ENCODE assay signal across 18 cellular contexts in genomic region chr3:73718326-73719110, GRCh38.
DNase-seq lines count a peak whose midpoint lies in the region; TF ChIP-seq lines count a peak whose summit lies in the region.
"Had no signal": no experiment of that assay in that cellular context is flagged by ENCODE, and none has a peak within 500 bp of the region (broad histone marks: within the 10 kb centered on the region; RNA-seq: fewer than 3 reads in every experiment).

No MANE protein-coding gene starts in this region.

- H3K27ac ChIP-seq in colonic mucosa (peak overlapping the region; percentile 51), muscle layer of colon (ENCODE audit: low read depth, low read length) (peak overlapping the region; percentile 71), smooth muscle cell (ENCODE audit: low read depth) (peak overlapping the region; percentile 86)
- H3K27ac ChIP-seq: cardiac muscle cell, thyroid gland had no signal

- H3K4me1 ChIP-seq in colonic mucosa (no peaks in the 10 kb centered on the region), muscle layer of colon (ENCODE audit: insufficient read depth, low read length) (peaks cover 25% of the 10 kb centered on the region), smooth muscle cell (ENCODE audit: low read depth) (peaks cover 17% of the 10 kb centered on the region)
- H3K4me1 ChIP-seq: thyroid gland had no signal

- H3K4me1 Mint-ChIP-seq in HFFc6 (ENCODE audit: low read depth): peaks cover 34% of the 10 kb centered on the region
- H3K4me1 Mint-ChIP-seq: T-helper 17 cell had no signal

- 0 out of 2 replicates have a peak overlapping the region, but pooled peaks have one; percentile 12 for H3K4me3 Mint-ChIP-seq in HFFc6
- H3K4me3 Mint-ChIP-seq: T-helper 17 cell had no signal

- H4K20me1 ChIP-seq in smooth muscle cell (ENCODE audit: low read depth): no peaks in the 10 kb centered on the region

- H3K36me3 ChIP-seq in colonic mucosa (no peaks in the 10 kb centered on the region), muscle layer of colon (ENCODE audit: insufficient read depth, low read length) (no peaks in the 10 kb centered on the region), smooth muscle cell (ENCODE audit: low read depth) (no peaks in the 10 kb centered on the region)
- H3K36me3 ChIP-seq: cardiac muscle cell, thyroid gland had no signal

- H3F3A ChIP-seq in smooth muscle cell (ENCODE audit: low read depth): peaks cover 5% of the 10 kb centered on the region

- TF ChIP-seq CTCF in HFFc6 (IDR thresholded peaks at IDR 0.05): no peak
- no peak for TF ChIP-seq CTCF in colonic mucosa (IDR thresholded peaks at IDR 0.05)
- no peak for TF ChIP-seq CTCF in smooth muscle cell (IDR thresholded peaks at IDR 0.05; ENCODE audit: borderline replicate concordance, insufficient read depth, poor library complexity, severe bottlenecking)

- H3K9ac ChIP-seq in colonic mucosa (ENCODE audit: low read depth in 2 of 2, low read length in 2 of 2) (no peak overlapping the region), muscle layer of colon (ENCODE audit: low read length) (no peak overlapping the region), smooth muscle cell (ENCODE audit: low read depth) (peak overlapping the region; percentile 2)

- no peaks in the 10 kb centered on the region for H3K36me3 Mint-ChIP-seq in HFFc6 (ENCODE audit: low read depth)

- WGBS in smooth muscle cell (ENCODE audit: low lambda C conversion rate): 54% methylated on average over 5 of the region's 5 CpGs

- no peak overlapping the region for H3K4me3 ChIP-seq in colonic mucosa
- H3K4me3 ChIP-seq in muscle layer of colon (ENCODE audit: low read depth in 1 of 2, low read length in 2 of 2): no peak overlapping the region
- H3K4me3 ChIP-seq in smooth muscle cell: no peak overlapping the region
- H3K4me3 ChIP-seq: cardiac muscle cell, thyroid gland had no signal

- H2AFZ ChIP-seq in smooth muscle cell (ENCODE audit: low read depth): peak overlapping the region; percentile 37

- H3K4me2 ChIP-seq in smooth muscle cell: peak overlapping the region; percentile 69

- no peaks in the 10 kb centered on the region for H3K27me3 Mint-ChIP-seq in HFFc6 (ENCODE audit: insufficient read depth)
- H3K27me3 Mint-ChIP-seq: T-helper 17 cell had no signal

- H3K27ac Mint-ChIP-seq in HFFc6: peak overlapping the region; percentile 74; the same call in 1 of the 2 replicates
- H3K27ac Mint-ChIP-seq: progenitor cell of endocrine pancreas, T-helper 17 cell had no signal

- H3K9me3 Mint-ChIP-seq in HFFc6: no peaks in the 10 kb centered on the region

- DNase-seq in HFFc6 (peak; percentile 34), colonic mucosa (no peak), smooth muscle cell (lab: John Stamatoyannopoulos, UW; ENCODE audit: unreplicated experiment) (no peak), SIG-M5 (lab: John Stamatoyannopoulos, UW) (no peak), Kasumi-1 (lab: John Stamatoyannopoulos, UW) (no peak), dermis blood vessel endothelial cell (no peak)
- no peak for DNase-seq in activated CD4-positive, CD25-positive, alpha-beta regulatory T cell (lab: John Stamatoyannopoulos, UW)
- DNase-seq: activated CD4-positive, alpha-beta T cell treated with anti-CD3 and anti-CD28 coated beads for 1 hour; activated CD8-positive, alpha-beta memory T cell treated with anti-CD3 and anti-CD28 coated beads, Interleukin-2, amount 50 U/mL, for 48 hours; activated naive CD4-positive, alpha-beta T cell treated with anti-CD3 and anti-CD28 coated beads, Interleukin-2, amount 50 U/mL, for 16 hours; NCI-H2029; NCI-H69; stimulated activated CD8-positive, alpha-beta memory T cell treated with anti-CD3 and anti-CD28 coated beads, Interleukin-4, amount 100 ng/mL, for 48 hours; T-helper 17 cell; thyroid gland had no signal

- H3K79me2 ChIP-seq in smooth muscle cell (ENCODE audit: low read depth): no peaks in the 10 kb centered on the region

- intact Hi-C loops in colonic mucosa (cut with DNase I): no loop called here

- H3K27me3 ChIP-seq in colonic mucosa (no peaks in the 10 kb centered on the region), muscle layer of colon (ENCODE audit: control insufficient read depth in 1 of 2, insufficient read depth in 2 of 2, low read length in 2 of 2) (no peaks in the 10 kb centered on the region), smooth muscle cell (ENCODE audit: low read depth) (no peaks in the 10 kb centered on the region)
- H3K27me3 ChIP-seq: cardiac muscle cell, thyroid gland had no signal

- no peaks in the 10 kb centered on the region for H3K9me3 ChIP-seq in colonic mucosa
- no peaks in the 10 kb centered on the region for H3K9me3 ChIP-seq in muscle layer of colon (ENCODE audit: low read length)
- H3K9me3 ChIP-seq in smooth muscle cell (replicated peaks; ENCODE audit: low read depth): no peaks in the 10 kb centered on the region
- H3K9me3 ChIP-seq: thyroid gland had no signal
